1 cellular context compared by ENCODE assay signal in the genomic region with DNA sequence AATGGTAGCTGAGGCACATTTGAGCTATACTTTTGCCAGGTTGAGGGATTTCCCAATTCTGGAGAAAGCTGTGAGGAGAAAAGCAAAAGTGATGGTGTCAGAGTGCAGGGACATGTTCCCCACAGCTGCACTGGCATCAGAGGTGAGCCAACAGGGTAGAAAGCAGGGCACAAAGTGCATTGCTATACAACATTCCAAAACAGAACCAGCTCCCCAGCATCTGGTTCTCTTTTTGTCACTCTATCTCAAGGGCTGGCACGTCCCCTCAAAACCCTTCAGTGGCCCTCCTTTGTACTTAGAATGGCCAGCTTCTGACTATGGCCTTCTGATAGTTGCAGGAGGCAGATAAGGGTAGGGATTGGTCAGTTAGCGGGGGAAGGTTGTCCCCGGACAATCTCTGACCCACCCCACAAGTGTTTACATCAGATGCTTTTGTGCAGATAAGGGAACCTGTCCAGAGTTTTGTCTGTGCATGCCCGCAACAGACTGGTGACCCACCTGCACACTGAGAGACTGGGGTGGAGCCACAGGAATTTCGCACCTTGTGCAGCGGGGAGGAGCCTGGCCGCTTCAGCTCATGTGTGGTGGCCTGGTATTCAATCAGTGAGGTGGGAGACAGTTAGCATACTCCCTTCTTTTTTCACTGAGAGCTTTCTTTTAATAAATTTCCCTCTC.
A peak's percentile ranks its signal among the peaks of the same experiment; 100 is the strongest.
TF ChIP-seq lines count a peak whose summit lies in the region.

No MANE protein-coding gene starts in this region.

TF ChIP-seq in HepG2, 621 proteins besides CTCF, POLR2A, EP300 and RAD21 (continued from another document and continues in another):
- TF ChIP-seq ZNF580 (CRISPR knock-in tag; IDR thresholded peaks at IDR 0.05; ENCODE audit: borderline replicate concordance, low read depth) (peak; percentile 81), SAFB2 (CRISPR knock-in tag; IDR thresholded peaks at IDR 0.05; ENCODE audit: borderline replicate concordance, low read depth) (no peak), NONO (IDR thresholded peaks at IDR 0.05) (no peak), NONO (CRISPR knock-in tag; conservative IDR thresholded peaks at IDR 0.05) (no peak; the same call in 1 of the 2 replicates), MBD4 (IDR thresholded peaks at IDR 0.05; ENCODE audit: borderline replicate concordance, low read length) (no peak), ZNF10 (CRISPR knock-in tag; IDR thresholded peaks at IDR 0.05; ENCODE audit: borderline replicate concordance, low read depth) (no peak), ZSCAN20 (CRISPR knock-in tag; IDR thresholded peaks at IDR 0.05; ENCODE audit: borderline replicate concordance) (no peak), MAFG (CRISPR knock-in tag; IDR thresholded peaks at IDR 0.05) (no peak), TARDBP (CRISPR knock-in tag; IDR thresholded peaks at IDR 0.05) (peak; percentile 77), ZFP36 (IDR thresholded peaks at IDR 0.05; ENCODE audit: borderline replicate concordance, low read depth, low read length, partially characterized antibody) (no peak), GMEB2 (CRISPR knock-in tag; IDR thresholded peaks at IDR 0.05; ENCODE audit: low read depth) (no peak), ZNF18 (CRISPR knock-in tag; IDR thresholded peaks at IDR 0.05; ENCODE audit: insufficient replicate concordance) (no peak), RARA (CRISPR knock-in tag; IDR thresholded peaks at IDR 0.05) (no peak; the same call in 1 of the 2 replicates), SMAD9 (CRISPR knock-in tag; IDR thresholded peaks at IDR 0.05) (no peak), SRSF4 (IDR thresholded peaks at IDR 0.05; ENCODE audit: low read depth, low read length, poor library complexity, severe bottlenecking) (no peak), THAP11 (CRISPR knock-in tag; IDR thresholded peaks at IDR 0.05) (no peak; the same call in none of the 2 replicates), ZNF446 (CRISPR knock-in tag; IDR thresholded peaks at IDR 0.05) (no peak), TOE1 (CRISPR knock-in tag; IDR thresholded peaks at IDR 0.05) (no peak), NFKBIZ (CRISPR knock-in tag; IDR thresholded peaks at IDR 0.05) (no peak), HDAC1 (CRISPR knock-in tag; IDR thresholded peaks at IDR 0.05) (no peak), ZNF496 (CRISPR knock-in tag; IDR thresholded peaks at IDR 0.05; ENCODE audit: insufficient replicate concordance) (no peak), ZFYVE20 (CRISPR knock-in tag; IDR thresholded peaks at IDR 0.05; ENCODE audit: borderline replicate concordance, low read depth) (no peak), HBP1 (CRISPR knock-in tag; IDR thresholded peaks at IDR 0.05; ENCODE audit: low read depth) (no peak), NFATC3 (CRISPR knock-in tag; IDR thresholded peaks at IDR 0.05) (no peak), ZNF282 (IDR thresholded peaks at IDR 0.05; ENCODE audit: partially characterized antibody) (no peak), E2F1 (CRISPR knock-in tag; IDR thresholded peaks at IDR 0.05) (no peak), KLF9 (CRISPR knock-in tag; IDR thresholded peaks at IDR 0.05; ENCODE audit: low read depth) (no peak), KDM3A (CRISPR knock-in tag; IDR thresholded peaks at IDR 0.05; ENCODE audit: low read depth) (no peak), ZNF720 (CRISPR knock-in tag; IDR thresholded peaks at IDR 0.05) (no peak), ZSCAN31 (CRISPR knock-in tag; IDR thresholded peaks at IDR 0.05; ENCODE audit: low read depth) (peak; percentile 47; the same call in 1 of the 2 replicates), MLXIP (CRISPR knock-in tag; IDR thresholded peaks at IDR 0.05; ENCODE audit: borderline replicate concordance) (no peak), ZNF512 (CRISPR knock-in tag; IDR thresholded peaks at IDR 0.05) (no peak), ADNP (CRISPR knock-in tag; IDR thresholded peaks at IDR 0.05) (no peak), PPARG (CRISPR knock-in tag; conservative IDR thresholded peaks at IDR 0.05) (0 out of 2 replicates have a peak, but pooled peaks have one; percentile 16), CCDC6 (CRISPR knock-in tag; IDR thresholded peaks at IDR 0.05) (0 out of 2 replicates have a peak, but pooled peaks have one; percentile 61), HCFC1 (IDR thresholded peaks at IDR 0.05; ENCODE audit: low read depth, low read length) (no peak), GTF2F1 (IDR thresholded peaks at IDR 0.05; ENCODE audit: low read length) (no peak), SIX4 (CRISPR knock-in tag; IDR thresholded peaks at IDR 0.05) (no peak), ZSCAN30 (CRISPR knock-in tag; IDR thresholded peaks at IDR 0.05) (peak; percentile 11; the same call in 1 of the 2 replicates), ZNF383 (CRISPR knock-in tag; IDR thresholded peaks at IDR 0.05; ENCODE audit: borderline replicate concordance) (no peak), RBAK (CRISPR knock-in tag; IDR thresholded peaks at IDR 0.05) (no peak), PHB2 (IDR thresholded peaks at IDR 0.05; ENCODE audit: partially characterized antibody) (no peak), MEIS1 (CRISPR knock-in tag; IDR thresholded peaks at IDR 0.05; ENCODE audit: borderline replicate concordance) (no peak), RBM39 (IDR thresholded peaks at IDR 0.05; ENCODE audit: low read depth, low read length, poor library complexity, severe bottlenecking) (no peak), SRY (CRISPR knock-in tag; IDR thresholded peaks at IDR 0.05) (no peak), KLF12 (CRISPR knock-in tag; IDR thresholded peaks at IDR 0.05; ENCODE audit: borderline replicate concordance) (no peak), U2AF1 (optimal IDR thresholded peaks at IDR 0.05; ENCODE audit: low read depth, low read length) (no peak), NCOA2 (CRISPR knock-in tag; IDR thresholded peaks at IDR 0.05) (peak; percentile 54; the same call in 1 of the 2 replicates)
- TF ChIP-seq, protein P1, sequence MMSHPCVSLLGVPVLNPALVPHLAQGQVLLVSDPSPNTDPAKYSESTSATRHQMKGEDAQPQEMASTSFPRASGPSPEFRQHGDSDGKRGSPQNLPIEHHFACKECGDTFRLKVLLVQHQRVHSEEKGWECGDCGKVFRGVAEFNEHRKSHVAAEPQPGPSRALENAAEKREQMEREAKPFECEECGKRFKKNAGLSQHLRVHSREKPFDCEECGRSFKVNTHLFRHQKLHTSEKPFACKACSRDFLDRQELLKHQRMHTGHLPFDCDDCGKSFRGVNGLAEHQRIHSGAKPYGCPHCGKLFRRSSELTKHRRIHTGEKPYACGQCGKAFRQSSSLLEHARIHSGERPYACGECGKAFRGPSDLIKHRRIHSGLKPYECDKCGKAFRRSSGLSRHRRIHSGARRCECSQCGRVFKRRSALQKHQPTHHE (CRISPR knock-in tag; IDR thresholded peaks at IDR 0.05; ENCODE audit: borderline replicate concordance), result no peak
- TF ChIP-seq, protein P2, sequence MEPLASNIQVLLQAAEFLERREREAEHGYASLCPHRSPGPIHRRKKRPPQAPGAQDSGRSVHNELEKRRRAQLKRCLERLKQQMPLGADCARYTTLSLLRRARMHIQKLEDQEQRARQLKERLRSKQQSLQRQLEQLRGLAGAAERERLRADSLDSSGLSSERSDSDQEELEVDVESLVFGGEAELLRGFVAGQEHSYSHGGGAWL (CRISPR knock-in tag; IDR thresholded peaks at IDR 0.05), result no peak
- TF ChIP-seq, protein P3, sequence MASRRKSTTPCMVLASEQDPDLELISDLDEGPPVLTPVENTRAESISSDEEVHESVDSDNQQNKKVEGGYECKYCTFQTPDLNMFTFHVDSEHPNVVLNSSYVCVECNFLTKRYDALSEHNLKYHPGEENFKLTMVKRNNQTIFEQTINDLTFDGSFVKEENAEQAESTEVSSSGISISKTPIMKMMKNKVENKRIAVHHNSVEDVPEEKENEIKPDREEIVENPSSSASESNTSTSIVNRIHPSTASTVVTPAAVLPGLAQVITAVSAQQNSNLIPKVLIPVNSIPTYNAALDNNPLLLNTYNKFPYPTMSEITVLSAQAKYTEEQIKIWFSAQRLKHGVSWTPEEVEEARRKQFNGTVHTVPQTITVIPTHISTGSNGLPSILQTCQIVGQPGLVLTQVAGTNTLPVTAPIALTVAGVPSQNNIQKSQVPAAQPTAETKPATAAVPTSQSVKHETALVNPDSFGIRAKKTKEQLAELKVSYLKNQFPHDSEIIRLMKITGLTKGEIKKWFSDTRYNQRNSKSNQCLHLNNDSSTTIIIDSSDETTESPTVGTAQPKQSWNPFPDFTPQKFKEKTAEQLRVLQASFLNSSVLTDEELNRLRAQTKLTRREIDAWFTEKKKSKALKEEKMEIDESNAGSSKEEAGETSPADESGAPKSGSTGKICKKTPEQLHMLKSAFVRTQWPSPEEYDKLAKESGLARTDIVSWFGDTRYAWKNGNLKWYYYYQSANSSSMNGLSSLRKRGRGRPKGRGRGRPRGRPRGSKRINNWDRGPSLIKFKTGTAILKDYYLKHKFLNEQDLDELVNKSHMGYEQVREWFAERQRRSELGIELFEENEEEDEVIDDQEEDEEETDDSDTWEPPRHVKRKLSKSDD (CRISPR knock-in tag; IDR thresholded peaks at IDR 0.05; ENCODE audit: low read depth), result peak; percentile 48; the same call in 1 of the 2 replicates
